ENCODE assay signal across 8 cellular contexts in genomic region chr17:19111801-19112458, GRCh38. TPM values are rescaled to one million over a fixed set of nuclear protein-coding genes. Genes with fewer than 3 reads are reported as not detected.
A peak's percentile ranks its signal among the peaks of the same experiment; 100 is the strongest.
DNase-seq lines count a peak whose midpoint lies in the region; ATAC-seq, FAIRE-seq and TF ChIP-seq lines count a peak whose summit lies in the region.
"Not testable (repeated sequence)": the region's sequence is repeated elsewhere in the genome, so short reads cannot be mapped to it uniquely, and the experiment has no call there.

No MANE protein-coding gene starts in this region.

- H3K9me3 ChIP-seq in left lung: not testable (repeated sequence)

- H3K4me1 Mint-ChIP-seq in activated T-cell treated with anti-CD3 and anti-CD28 coated beads, Interleukin-2, amount 50 U/mL, for 24 hours (ENCODE audit: low read depth); effector memory CD8-positive, alpha-beta T cell (ENCODE audit: low read depth in 2 of 2); type B pancreatic cell (ENCODE audit: unreplicated experiment): not testable (repeated sequence)

- H3K27ac Mint-ChIP-seq in activated T-cell treated with anti-CD3 and anti-CD28 coated beads, Interleukin-2, amount 50 U/mL, for 24 hours: peak overlapping the region; percentile 59
- H3K27ac Mint-ChIP-seq in effector memory CD8-positive, alpha-beta T cell: peak overlapping the region; percentile 82 to 90
- peak overlapping the region; percentile 78 for H3K27ac Mint-ChIP-seq in type B pancreatic cell

- H3K4me3 ChIP-seq in left lung: peak overlapping the region in 1 of 2 donors; percentile 40

- ATAC-seq in HG03039 (IDR thresholded peaks at IDR 0.05; ENCODE audit: unreplicated experiment) (peak; percentile 15), left lung (peak; percentile 34), sciatic nerve (peak; percentile 58)
- peak; percentile 18 for ATAC-seq in effector memory CD8-positive, alpha-beta T cell (replicated peaks)

- peak overlapping the region; percentile 79 to 85 for H3K27ac ChIP-seq in left lung

- not testable (repeated sequence) for H3K27me3 Mint-ChIP-seq in activated T-cell treated with anti-CD3 and anti-CD28 coated beads, Interleukin-2, amount 50 U/mL, for 24 hours; effector memory CD8-positive, alpha-beta T cell; type B pancreatic cell

- not testable (repeated sequence) for H3K36me3 ChIP-seq in left lung

- intact Hi-C loops in left lung (cut with DNase I); sciatic nerve (cut with DNase I): not testable (repeated sequence)

- not testable (repeated sequence) for H3K4me1 ChIP-seq in left lung

- not testable (repeated sequence) for DNase-seq in GM12892 (ENCODE audit: insufficient read length)
- DNase-seq in RPMI7951 (ENCODE audit: low read depth) (peak; percentile 92), left lung (peak; percentile 46 to 82), sciatic nerve (ENCODE audit: low spot score) (peak; percentile 43), type B pancreatic cell (ENCODE audit: extremely low spot score, unreplicated experiment) (peak; percentile 69)
- DNase-seq in activated T-cell treated with anti-CD3 and anti-CD28 coated beads, Interleukin-2, amount 50 U/mL, for 24 hours: peak; percentile 39
- peak; percentile 47 to 72 (median 48) for DNase-seq in effector memory CD8-positive, alpha-beta T cell

- not testable (repeated sequence) for H3K36me3 Mint-ChIP-seq in activated T-cell treated with anti-CD3 and anti-CD28 coated beads, Interleukin-2, amount 50 U/mL, for 24 hours (ENCODE audit: low read depth); type B pancreatic cell
- H3K36me3 Mint-ChIP-seq in effector memory CD8-positive, alpha-beta T cell (ENCODE audit: insufficient read depth): peaks cover 12% of the 10 kb centered on the region

- peak overlapping the region; percentile 39 for H3K4me3 Mint-ChIP-seq in activated T-cell treated with anti-CD3 and anti-CD28 coated beads, Interleukin-2, amount 50 U/mL, for 24 hours
- peak overlapping the region; percentile 67 to 72 for H3K4me3 Mint-ChIP-seq in effector memory CD8-positive, alpha-beta T cell
- H3K4me3 Mint-ChIP-seq in type B pancreatic cell: peak overlapping the region; percentile 68

- FAIRE-seq in GM12892 (lab: Jason Lieb, UNC): not testable (repeated sequence)

- not testable (repeated sequence) for H3K9me3 Mint-ChIP-seq in activated T-cell treated with anti-CD3 and anti-CD28 coated beads, Interleukin-2, amount 50 U/mL, for 24 hours; effector memory CD8-positive, alpha-beta T cell; type B pancreatic cell

- not testable (repeated sequence) for H3K27me3 ChIP-seq in left lung

- peak; percentile 65 for TF ChIP-seq POLR2A in GM12892 (IDR thresholded peaks at IDR 0.05; ENCODE audit: low read depth, low read length)

- not testable (repeated sequence) for TF ChIP-seq CTCF in left lung (IDR thresholded peaks at IDR 0.05); type B pancreatic cell (conservative IDR thresholded peaks at IDR 0.05)

RNA-seq across cellular contexts. Expression of gene GRAPL, which starts 15.5 kb away (rescaled TPM):
- polyA plus RNA-seq in GM12892 (2012; ENCODE audit: missing spikeins): 13.0 TPM
- total RNA-seq in RPMI7951 (2014; rRNA removed; shearing (Covaris generic)): not detected in 2 replicates
- 1 to 10 TPM; 4.8 to 6.9 TPM for total RNA-seq in left lung
- total RNA-seq in sciatic nerve: 5.2 TPM
- not detected in 2 replicates for total RNA-seq in type B pancreatic cell (ENCODE audit: low replicate concordance)
